In genomic region chr19:1948676-1949075, GRCh38 we compare ENCODE assay signal across 28 cellular contexts. TPM values are rescaled to one million over a fixed set of nuclear protein-coding genes. Genes with fewer than 3 reads are reported as not detected.
A peak's percentile ranks its signal among the peaks of the same experiment; 100 is the strongest.
DNase-seq lines count a peak whose midpoint lies in the region; ATAC-seq and TF ChIP-seq lines count a peak whose summit lies in the region.
"Had no signal": no experiment of that assay in that cellular context is flagged by ENCODE, and none has a peak within 500 bp of the region (broad histone marks: within the 10 kb centered on the region; RNA-seq: fewer than 3 reads in every experiment).

No MANE protein-coding gene starts in this region.

- H3K27ac ChIP-seq in upper lobe of right lung: no peak overlapping the region
- H3K27ac ChIP-seq: brain microvascular endothelial cell, epithelial cell of prostate, KMS-11, neural progenitor cell, right lobe of liver, VCaP had no signal

- peaks cover 36% of the 10 kb centered on the region for H3K4me1 Mint-ChIP-seq in activated naive CD4-positive, alpha-beta T cell treated with anti-CD3 and anti-CD28 coated beads, Interleukin-2, amount 10 ng/mL, durations not matched to agents 7 days and 5 days
- peaks cover 29% of the 10 kb centered on the region for H3K4me1 Mint-ChIP-seq in activated naive CD4-positive, alpha-beta T cell treated with anti-CD3 and anti-CD28 coated beads for 36 hours (ENCODE audit: low read depth)
- H3K4me1 Mint-ChIP-seq in WTC11: peaks cover 6% of the 10 kb centered on the region; the same call in 1 of the 2 replicates
- peaks cover 5% of the 10 kb centered on the region for H3K4me1 Mint-ChIP-seq in mesothelial cell of epicardium

- H3K4me3 Mint-ChIP-seq in activated naive CD4-positive, alpha-beta T cell treated with anti-CD3 and anti-CD28 coated beads, Interleukin-2, amount 10 ng/mL, durations not matched to agents 7 days and 5 days: no peak overlapping the region
- no peak overlapping the region for H3K4me3 Mint-ChIP-seq in activated naive CD4-positive, alpha-beta T cell treated with anti-CD3 and anti-CD28 coated beads for 36 hours
- H3K4me3 Mint-ChIP-seq in WTC11 (no peak overlapping the region), mesothelial cell of epicardium (no peak overlapping the region)
- H3K4me3 Mint-ChIP-seq: activated CD4-positive, alpha-beta T cell treated with anti-CD3 and anti-CD28 coated beads, Interleukin-2, amount 10 ng/mL, durations not matched to agents 7 days and 5 days; stimulated activated naive B cell treated with anti-CD40 and anti-IgM and Interleukin-4, amounts not matched to agents 10 μg/mL and 1 μg/mL and 100 μg/mL, for 72 hours had no signal

- no peaks in the 10 kb centered on the region for H3K9me3 Mint-ChIP-seq in activated naive CD4-positive, alpha-beta T cell treated with anti-CD3 and anti-CD28 coated beads, Interleukin-2, amount 10 ng/mL, durations not matched to agents 7 days and 5 days
- no peaks in the 10 kb centered on the region for H3K9me3 Mint-ChIP-seq in activated naive CD4-positive, alpha-beta T cell treated with anti-CD3 and anti-CD28 coated beads for 36 hours
- no peaks in the 10 kb centered on the region for H3K9me3 Mint-ChIP-seq in WTC11
- H3K9me3 Mint-ChIP-seq in mesothelial cell of epicardium: no peaks in the 10 kb centered on the region
- H3K9me3 Mint-ChIP-seq: activated CD4-positive, alpha-beta T cell treated with anti-CD3 and anti-CD28 coated beads, Interleukin-2, amount 10 ng/mL, durations not matched to agents 7 days and 5 days; CD8-positive, alpha-beta memory T cell; neural progenitor cell; stimulated activated naive B cell treated with anti-CD40 and anti-IgM and Interleukin-4, amounts not matched to agents 10 μg/mL and 1 μg/mL and 100 μg/mL, for 72 hours had no signal

- no peak overlapping the region for H3K4me3 ChIP-seq in upper lobe of right lung
- H3K4me3 ChIP-seq: neural progenitor cell, right lobe of liver had no signal

- CTCF ChIA-PET in activated naive CD4-positive, alpha-beta T cell treated with anti-CD3 and anti-CD28 coated beads, Interleukin-2, amount 10 ng/mL, durations not matched to agents 7 days and 5 days (lab: Charles Lee): no interaction called here
- CTCF ChIA-PET in activated naive CD4-positive, alpha-beta T cell treated with anti-CD3 and anti-CD28 coated beads for 36 hours (lab: Charles Lee): interaction anchor here (0.9 kb wide), 1 partner anchor 19 kb away, joined by 3 read pairs; no protein-coding TSS in a partner anchor
- CTCF ChIA-PET in WTC11 (lab: Charles Lee): interaction anchor here (0.7 to 0.8 kb wide), 2 partner anchors 18 to 60 kb away, joined by 3 to 4 read pairs; no protein-coding TSS in a partner anchor

- H3K27me3 ChIP-seq in upper lobe of right lung: no peaks in the 10 kb centered on the region
- H3K27me3 ChIP-seq: brain microvascular endothelial cell, neural progenitor cell, right lobe of liver had no signal

- no peak for TF ChIP-seq CTCF in WTC11 (IDR thresholded peaks at IDR 0.05)
- no peak for TF ChIP-seq CTCF in mesothelial cell of epicardium (IDR thresholded peaks at IDR 0.05; ENCODE audit: unreplicated experiment)
- TF ChIP-seq CTCF in upper lobe of right lung (IDR thresholded peaks at IDR 0.05): no peak

- no peak for DNase-seq in activated naive CD4-positive, alpha-beta T cell treated with anti-CD3 and anti-CD28 coated beads, Interleukin-2, amount 10 ng/mL, durations not matched to agents 7 days and 5 days
- no peak for DNase-seq in activated naive CD4-positive, alpha-beta T cell treated with anti-CD3 and anti-CD28 coated beads for 36 hours
- DNase-seq in WTC11 (ENCODE audit: low spot score) (no peak), mesothelial cell of epicardium (ENCODE audit: low spot score in 2 of 2, unreplicated experiment in 2 of 2) (no peak), upper lobe of right lung (no peak), HPDE6-E6E7 (ENCODE audit: extremely low spot score) (no peak)
- DNase-seq: 8988T; activated CD4-positive, alpha-beta T cell treated with anti-CD3 and anti-CD28 coated beads, Interleukin-2, amount 10 ng/mL, durations not matched to agents 7 days and 5 days; activated T-cell treated with anti-CD3 and anti-CD28 coated beads, Interleukin-2, amount 50 U/mL, for 48 hours; brain microvascular endothelial cell; CD8-positive, alpha-beta memory T cell; DMS153; effector CD4-positive, alpha-beta T cell; left ventricle myocardium superior; NCI-H146; NCI-H446; OCI-M1; right lobe of liver; stimulated activated CD4-positive, alpha-beta T cell treated with anti-CD3 and anti-CD28 coated beads, Interleukin-12 subunit alpha, Interleukin-12 subunit beta, amount 100 ng/mL, for 4 hours; stimulated activated CD4-positive, alpha-beta T cell treated with anti-CD3 and anti-CD28 coated beads, Interleukin-4, amount 100 ng/mL, for 24 hours; stimulated activated naive B cell treated with anti-CD40 and anti-IgM and Interleukin-4, amounts not matched to agents 10 μg/mL and 1 μg/mL and 100 μg/mL, for 72 hours had no signal

- H3K36me3 ChIP-seq in upper lobe of right lung: peaks cover 10% of the 10 kb centered on the region
- H3K36me3 ChIP-seq: neural progenitor cell, right lobe of liver had no signal

- no peaks in the 10 kb centered on the region for H3K27me3 Mint-ChIP-seq in activated naive CD4-positive, alpha-beta T cell treated with anti-CD3 and anti-CD28 coated beads, Interleukin-2, amount 10 ng/mL, durations not matched to agents 7 days and 5 days
- no peaks in the 10 kb centered on the region for H3K27me3 Mint-ChIP-seq in activated naive CD4-positive, alpha-beta T cell treated with anti-CD3 and anti-CD28 coated beads for 36 hours (ENCODE audit: low read depth)
- H3K27me3 Mint-ChIP-seq in WTC11 (ENCODE audit: low read depth): no peaks in the 10 kb centered on the region
- H3K27me3 Mint-ChIP-seq in mesothelial cell of epicardium (ENCODE audit: low read depth): no peaks in the 10 kb centered on the region
- H3K27me3 Mint-ChIP-seq: activated CD4-positive, alpha-beta T cell treated with anti-CD3 and anti-CD28 coated beads, Interleukin-2, amount 10 ng/mL, durations not matched to agents 7 days and 5 days; CD8-positive, alpha-beta memory T cell; stimulated activated naive B cell treated with anti-CD40 and anti-IgM and Interleukin-4, amounts not matched to agents 10 μg/mL and 1 μg/mL and 100 μg/mL, for 72 hours had no signal

- ATAC-seq in WTC11 (no peak), upper lobe of right lung (peak; percentile 16), HG02588 (IDR thresholded peaks at IDR 0.05; ENCODE audit: unreplicated experiment) (no peak), HG03520 (IDR thresholded peaks at IDR 0.05; ENCODE audit: unreplicated experiment) (no peak)
- ATAC-seq: left ventricle myocardium superior; Right ventricle myocardium inferior; stimulated activated naive B cell treated with anti-CD40 and anti-IgM and Interleukin-4, amounts not matched to agents 10 μg/mL and 1 μg/mL and 100 μg/mL, for 72 hours had no signal

- peaks cover 13% of the 10 kb centered on the region for H3K4me1 ChIP-seq in upper lobe of right lung
- H3K4me1 ChIP-seq: right lobe of liver had no signal

- peak overlapping the region; percentile 19 for H3K27ac Mint-ChIP-seq in activated naive CD4-positive, alpha-beta T cell treated with anti-CD3 and anti-CD28 coated beads, Interleukin-2, amount 10 ng/mL, durations not matched to agents 7 days and 5 days
- H3K27ac Mint-ChIP-seq in activated naive CD4-positive, alpha-beta T cell treated with anti-CD3 and anti-CD28 coated beads for 36 hours: no peak overlapping the region
- H3K27ac Mint-ChIP-seq in WTC11 (peak overlapping the region; percentile 11; the same call in 1 of the 2 replicates), mesothelial cell of epicardium (peak overlapping the region; percentile 47)
- H3K27ac Mint-ChIP-seq: activated CD4-positive, alpha-beta T cell treated with anti-CD3 and anti-CD28 coated beads, Interleukin-2, amount 10 ng/mL, durations not matched to agents 7 days and 5 days; neural progenitor cell had no signal

- H3K36me3 Mint-ChIP-seq in activated naive CD4-positive, alpha-beta T cell treated with anti-CD3 and anti-CD28 coated beads, Interleukin-2, amount 10 ng/mL, durations not matched to agents 7 days and 5 days: peaks cover 29% of the 10 kb centered on the region
- peaks cover 6% of the 10 kb centered on the region for H3K36me3 Mint-ChIP-seq in activated naive CD4-positive, alpha-beta T cell treated with anti-CD3 and anti-CD28 coated beads for 36 hours (ENCODE audit: low read depth)
- H3K36me3 Mint-ChIP-seq in WTC11: peaks cover 3% of the 10 kb centered on the region; the same call in 1 of the 2 replicates
- peaks cover 14% of the 10 kb centered on the region for H3K36me3 Mint-ChIP-seq in mesothelial cell of epicardium

- no peaks in the 10 kb centered on the region for H3K9me3 ChIP-seq in upper lobe of right lung
- H3K9me3 ChIP-seq: right lobe of liver had no signal

- intact Hi-C loops in activated naive CD4-positive, alpha-beta T cell treated with anti-CD3 and anti-CD28 coated beads for 36 hours (cut with micrococcal nuclease): no loop called here
- intact Hi-C loops in upper lobe of right lung (cut with DNase I): no loop called here

- POLR2A ChIA-PET in WTC11 (lab: Charles Lee): no interaction called here

TF ChIP-seq in WTC11, 78 proteins besides CTCF, POLR2A, EP300 and RAD21 (continues in another document):
- TF ChIP-seq ZBTB21 (CRISPR knock-in tag; IDR thresholded peaks at IDR 0.05; ENCODE audit: borderline replicate concordance) (no peak), ZNF138 (CRISPR knock-in tag; conservative IDR thresholded peaks at IDR 0.05) (no peak), MAX (CRISPR knock-in tag; IDR thresholded peaks at IDR 0.05) (no peak)
- TF ChIP-seq, protein P1, sequence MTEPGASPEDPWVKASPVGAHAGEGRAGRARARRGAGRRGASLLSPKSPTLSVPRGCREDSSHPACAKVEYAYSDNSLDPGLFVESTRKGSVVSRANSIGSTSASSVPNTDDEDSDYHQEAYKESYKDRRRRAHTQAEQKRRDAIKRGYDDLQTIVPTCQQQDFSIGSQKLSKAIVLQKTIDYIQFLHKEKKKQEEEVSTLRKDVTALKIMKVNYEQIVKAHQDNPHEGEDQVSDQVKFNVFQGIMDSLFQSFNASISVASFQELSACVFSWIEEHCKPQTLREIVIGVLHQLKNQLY (CRISPR knock-in tag; IDR thresholded peaks at IDR 0.05): no peak

RNA-seq across cellular contexts. Expression of gene CSNK1G2, which starts 7.7 kb away (rescaled TPM):
- 10 to 100 TPM; 50.6 to 51.0 TPM for total RNA-seq in activated naive CD4-positive, alpha-beta T cell treated with anti-CD3 and anti-CD28 coated beads for 36 hours
- 102 to 126 TPM (median 107 TPM) in 3 replicates for total RNA-seq in WTC11 (2021)
- total RNA-seq in mesothelial cell of epicardium: 79.1 to 84.0 TPM (median 81.8 TPM) in 3 replicates
- total RNA-seq in upper lobe of right lung: 60.6 TPM

RNA-seq across cellular contexts. Expression of gene ADAT3, which starts 43.5 kb away (rescaled TPM):
- 1 to 10 TPM; 3.0 to 3.4 TPM for total RNA-seq in activated naive CD4-positive, alpha-beta T cell treated with anti-CD3 and anti-CD28 coated beads for 36 hours
- total RNA-seq in WTC11 (2021): 15.0 to 20.3 TPM (median 15.9 TPM) in 3 replicates
- 14.2 to 17.2 TPM (median 15.5 TPM) in 3 replicates for total RNA-seq in mesothelial cell of epicardium
- 6.3 TPM for total RNA-seq in upper lobe of right lung

RNA-seq across cellular contexts. Expression of gene SCAMP4, which starts 43.5 kb away (rescaled TPM):
- 10 to 100 TPM; 12.1 to 14.5 TPM for total RNA-seq in activated naive CD4-positive, alpha-beta T cell treated with anti-CD3 and anti-CD28 coated beads for 36 hours
- 81.3 to 86.1 TPM (median 86.1 TPM) in 3 replicates for total RNA-seq in WTC11 (2021)
- total RNA-seq in mesothelial cell of epicardium: 93.5 to 97.7 TPM (median 93.5 TPM) in 3 replicates
- 73.2 TPM for total RNA-seq in upper lobe of right lung
